In the genomic region with DNA sequence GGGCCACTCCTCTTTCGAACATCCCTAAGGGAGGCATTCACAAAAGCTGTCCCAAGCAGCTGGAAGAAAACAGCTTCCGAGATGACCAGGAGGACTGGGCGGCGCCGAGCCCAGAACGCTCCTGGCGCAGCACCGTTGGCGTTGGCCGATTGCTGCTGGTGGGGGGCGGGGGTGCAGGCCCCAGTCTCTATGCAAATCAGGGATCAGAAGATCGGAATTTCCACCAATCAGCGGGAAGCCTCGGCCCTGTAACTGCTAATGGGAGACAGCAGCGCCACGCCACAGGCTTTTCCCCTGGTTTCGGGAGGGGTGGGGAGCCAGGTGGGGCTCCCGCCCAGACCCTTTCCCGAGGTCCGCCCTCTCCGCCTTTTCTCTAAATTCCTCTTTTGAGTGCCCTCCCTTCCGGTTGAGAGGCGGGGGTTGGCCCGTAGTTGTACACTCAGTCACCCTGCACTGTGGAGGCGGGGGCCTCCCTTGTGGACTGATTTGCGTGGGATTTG, we compare ENCODE assay signal across 8 cellular contexts. TPM values are rescaled to one million over a fixed set of nuclear protein-coding genes. Genes with fewer than 3 reads are reported as not detected.
DNase-seq lines count a peak whose midpoint lies in the region; ATAC-seq, FAIRE-seq and TF ChIP-seq lines count a peak whose summit lies in the region.

No MANE protein-coding gene starts in this region.

- 15% methylated on average over 10 of the region's 26 CpGs; no CpG with 5 or more reads in 1 of the 2 experiments for WGBS in IMR-90 (ENCODE audit: extremely low coverage in 2 of 2, insufficient read length in 1 of 2), 2 experiments
- WGBS in right cardiac atrium = 18% methylated on average over 26 of the region's 26 CpGs
- 12% methylated on average over 26 of the region's 26 CpGs for WGBS in prostate gland

- peak overlapping the region; percentile 38; the same call in 1 of the 2 replicates for H2BK20ac ChIP-seq in IMR-90 (ENCODE audit: low read depth, low read length)

- H3K4ac ChIP-seq in IMR-90 (ENCODE audit: low read depth, low read length) = peak overlapping the region; percentile 76

- DNase-seq in GM12891 (ENCODE audit: insufficient read length, low spot score) = no peak
- peak; percentile 83 for DNase-seq in IMR-90
- peak; percentile 89 for DNase-seq in amniotic epithelial cell (ENCODE audit: low read depth)
- peak; percentile 91 to 95 (median 94) for DNase-seq in right cardiac atrium
- DNase-seq in prostate gland (ENCODE audit: low spot score) = peak; percentile 94
- DNase-seq in SKM-1 treated with dmso at 0.1 percent for 144 hours (lab: John Stamatoyannopoulos, UW; ENCODE audit: unreplicated experiment) = no peak

- H2BK5ac ChIP-seq in IMR-90 (ENCODE audit: low read depth, low read length, poor library complexity, severe bottlenecking) = peak overlapping the region; percentile 62

- TF ChIP-seq POLR2A in GM12891 (IDR thresholded peaks at IDR 0.05; ENCODE audit: low read depth, low read length) (no peak), IMR-90 (IDR thresholded peaks at IDR 0.05; ENCODE audit: low read depth, low read length) (no peak), prostate gland (IDR thresholded peaks at IDR 0.05) (peak; percentile 81)

- in situ Hi-C loops in IMR-90 (cut with MboI; ENCODE audit: low sequenced_read_pairs) = no loop called here

- peak overlapping the region; percentile 11; the same call in 1 of the 2 replicates for H3K4me3 ChIP-seq in IMR-90 (ENCODE audit: insufficient read depth, low read depth, low read length)
- peak overlapping the region; percentile 0 for H3K4me3 ChIP-seq in right cardiac atrium (ENCODE audit: low read length)
- H3K4me3 ChIP-seq in prostate gland = peak overlapping the region; percentile 12 to 16

- H3K27me3 ChIP-seq in IMR-90 (ENCODE audit: control insufficient read depth, insufficient read depth, low read length) = no peaks in the 10 kb centered on the region
- H3K27me3 ChIP-seq in right cardiac atrium (ENCODE audit: control insufficient read depth, insufficient read depth) = no peaks in the 10 kb centered on the region
- H3K27me3 ChIP-seq in prostate gland (replicated peaks; ENCODE audit: insufficient read depth) = no peaks in the 10 kb centered on the region

- peaks cover 5% of the 10 kb centered on the region; the same call in 1 of the 2 replicates for H3K36me3 ChIP-seq in IMR-90 (ENCODE audit: control insufficient read depth, insufficient read depth, low read length)
- H3K36me3 ChIP-seq in prostate gland = no peaks in the 10 kb centered on the region

- peak overlapping the region; percentile 60 for H2AK9ac ChIP-seq in IMR-90 (replicated peaks; ENCODE audit: low read depth, low read length, poor library complexity)

- peak overlapping the region; percentile 81 for H3K14ac ChIP-seq in IMR-90 (replicated peaks; ENCODE audit: low read depth, low read length)

- no peak for TF ChIP-seq CTCF in IMR-90 (conservative IDR thresholded peaks at IDR 0.05; ENCODE audit: low read depth, low read length)
- peak in 2 of 4 experiments; percentile 28 to 33 for TF ChIP-seq CTCF in prostate gland (IDR thresholded peaks at IDR 0.05)

- H2AFZ ChIP-seq in IMR-90 (replicated peaks; ENCODE audit: low read length, poor library complexity) = peak overlapping the region; percentile 93

- H3K9me1 ChIP-seq in IMR-90 (ENCODE audit: insufficient read depth, low read length) = peaks cover 11% of the 10 kb centered on the region

- dilution Hi-C loops in IMR-90 (cut with HindIII; ENCODE audit: low sequenced_read_pairs, unreplicated experiment) = no loop called here

- no TSS peak for BruUV-seq in IMR-90 (replicated peaks; lab: Mats Ljungman, UMichigan)

- H3K18ac ChIP-seq in IMR-90 (ENCODE audit: low read depth, low read length) = peak overlapping the region; percentile 59; the same call in 1 of the 2 replicates

- no peaks in the 10 kb centered on the region for H3K9me3 ChIP-seq in IMR-90 (ENCODE audit: control insufficient read depth, insufficient read depth, low read length)
- H3K9me3 ChIP-seq in right cardiac atrium (ENCODE audit: control insufficient read depth, low read length) = no peaks in the 10 kb centered on the region
- no peaks in the 10 kb centered on the region for H3K9me3 ChIP-seq in prostate gland

- POLR2A ChIA-PET in IMR-90 (lab: Charles Lee; ENCODE audit: unreplicated experiment) = no interaction called here

- peak overlapping the region; percentile 78; the same call in 1 of the 2 replicates for H4K5ac ChIP-seq in IMR-90 (ENCODE audit: low read depth, low read length)

- peak overlapping the region; percentile 51 for H2BK120ac ChIP-seq in IMR-90 (ENCODE audit: low read depth, low read length)

- peak overlapping the region; percentile 64 for H3K4me2 ChIP-seq in IMR-90 (ENCODE audit: low read depth, low read length)

- H4K91ac ChIP-seq in IMR-90 (ENCODE audit: insufficient read depth, low read depth, low read length) = peak overlapping the region; percentile 70

- ATAC-seq in IMR-90 (ENCODE audit: low read depth) (peak; percentile 78), right cardiac atrium (peak; percentile 92 to 93), GM18520 (IDR thresholded peaks at IDR 0.05; ENCODE audit: unreplicated experiment) (no peak), GM19467 (IDR thresholded peaks at IDR 0.05; ENCODE audit: unreplicated experiment) (no peak)

- H2BK15ac ChIP-seq in IMR-90 (ENCODE audit: low read depth, low read length) = peak overlapping the region; percentile 45; the same call in 1 of the 3 replicates

- intact Hi-C loops in IMR-90 (cut with micrococcal nuclease) (no loop called here), right cardiac atrium (cut with DNase I) (no loop called here), prostate gland (cut with DNase I) (no loop called here)

- H3K4me1 ChIP-seq in IMR-90 (ENCODE audit: control insufficient read depth, insufficient read depth, low read length) (peaks cover 12% of the 10 kb centered on the region), right cardiac atrium (ENCODE audit: control insufficient read depth, insufficient read depth, low read length) (peaks cover 2% of the 10 kb centered on the region), prostate gland (replicated peaks) (no peaks in the 10 kb centered on the region)

- H4K8ac ChIP-seq in IMR-90 (ENCODE audit: low read depth in 2 of 2, low read length in 2 of 2) = peak overlapping the region; percentile 27 to 95

- no peaks in the 10 kb centered on the region for H3K79me1 ChIP-seq in IMR-90 (ENCODE audit: low read depth in 1 of 2, low read length in 2 of 2)

- FAIRE-seq in GM12891 (lab: Jason Lieb, UNC) = peak; percentile 90

- TF ChIP-seq RAD21 in IMR-90 (IDR thresholded peaks at IDR 0.05; ENCODE audit: low read length) = no peak

- CTCF ChIA-PET in IMR-90 (lab: Yijun Ruan, JAX) = no interaction called here

- no peaks in the 10 kb centered on the region; the same call in 1 of the 2 replicates for H4K20me1 ChIP-seq in IMR-90 (ENCODE audit: insufficient read depth, low read length)

- peak overlapping the region; percentile 49; the same call in 1 of the 2 replicates for H3K9ac ChIP-seq in IMR-90 (ENCODE audit: low read depth, low read length)

- H3K56ac ChIP-seq in IMR-90 (ENCODE audit: extremely low read depth, insufficient read depth, low read length) = peak overlapping the region; percentile 50; the same call in 1 of the 2 replicates

- H2AK5ac ChIP-seq in IMR-90 (ENCODE audit: low read depth, low read length) = peak overlapping the region; percentile 76; the same call in 1 of the 2 replicates

- peak overlapping the region; percentile 58 for H3K23ac ChIP-seq in IMR-90 (ENCODE audit: low read depth, low read length)

- H3K27ac ChIP-seq in IMR-90 (ENCODE audit: insufficient read depth, low read length) (peak overlapping the region; percentile 42), right cardiac atrium (ENCODE audit: low read length) (peak overlapping the region; percentile 68), prostate gland (peak overlapping the region; percentile 78 to 83)

TF ChIP-seq in GM12891, 5 proteins besides CTCF, POLR2A, EP300 and RAD21:
- TF ChIP-seq POU2F2 (IDR thresholded peaks at IDR 0.05; ENCODE audit: low read depth, low read length) = peak; percentile 93
- TF ChIP-seq PAX5 (IDR thresholded peaks at IDR 0.05; ENCODE audit: insufficient read depth, low read length, severe bottlenecking) = no peak
- TF ChIP-seq POLR2AphosphoS5 (IDR thresholded peaks at IDR 0.05; ENCODE audit: low read depth, low read length) = 0 out of 2 replicates have a peak, but pooled peaks have one; percentile 36
- TF ChIP-seq SPI1 (IDR thresholded peaks at IDR 0.05; ENCODE audit: low read depth, low read length) = no peak
- TF ChIP-seq TAF1 (IDR thresholded peaks at IDR 0.05; ENCODE audit: low read depth, low read length) = no peak

TF ChIP-seq in IMR-90, 13 proteins besides CTCF, POLR2A, EP300 and RAD21:
- no peak for TF ChIP-seq CEBPB (IDR thresholded peaks at IDR 0.05; ENCODE audit: low read depth, low read length)
- peak; percentile 14; the same call in 1 of the 2 replicates for TF ChIP-seq MAZ (IDR thresholded peaks at IDR 0.05; ENCODE audit: borderline replicate concordance, low read depth, low read length)

RNA-seq across cellular contexts. Expression of a gene that starts 27.0 kb away (rescaled TPM):
- 42.1 TPM for polyA plus RNA-seq in GM12891 (2012; ENCODE audit: low read depth, missing spikeins)
- total RNA-seq in IMR-90 (2012; rRNA removed) (25.8 and 26.0 TPM in 2 replicates), right cardiac atrium (10 to 100 TPM; 38.0 to 53.2 (median 42.3) TPM), prostate gland (10 to 100 TPM; 29.1 to 34.9 TPM)
- polyA plus RNA-seq in IMR-90 (2012; rRNA removed) (25.9 and 30.5 TPM in 2 replicates), right cardiac atrium (37.0 TPM)
- polyA plus RNA-seq in IMR-90 (2012; cell fraction: cytosol; rRNA removed) = 16.8 and 25.4 TPM in 2 replicates
- polyA plus RNA-seq in IMR-90 (2012; cell fraction: nucleus; rRNA removed; ENCODE audit: low replicate concordance) = 11.2 and 17.5 TPM in 2 replicates

RNA-seq across cellular contexts. Expression of a gene that starts 56.2 kb away (rescaled TPM):
- 104 TPM for polyA plus RNA-seq in GM12891 (2012; ENCODE audit: low read depth, missing spikeins)
- 440 and 446 TPM in 2 replicates for total RNA-seq in IMR-90 (2012; rRNA removed)
- 179 and 203 TPM in 2 replicates for polyA plus RNA-seq in IMR-90 (2012; rRNA removed)
- 129 and 134 TPM in 2 replicates for polyA plus RNA-seq in IMR-90 (2012; cell fraction: cytosol; rRNA removed)
- polyA plus RNA-seq in IMR-90 (2012; cell fraction: nucleus; rRNA removed; ENCODE audit: low replicate concordance) = 177 and 240 TPM in 2 replicates
- total RNA-seq in right cardiac atrium = 100 to 1,000 TPM in 3 of 4 donors, 10 to 100 TPM in 1; 76.3 to 133 (median 108) TPM
- 83.2 TPM for polyA plus RNA-seq in right cardiac atrium
- 100 to 1,000 TPM; 143 to 220 TPM for total RNA-seq in prostate gland

Comparison
In these comparisons a context has a peak if more than half of its experiments do, and no peak if none do; other contexts are left out.
1. DNase-seq: peak in IMR-90 (single experiment), amniotic epithelial cell (single experiment), right cardiac atrium (3 of 3) and prostate gland (single experiment); none in GM12891 (single experiment) and SKM-1 treated with dmso at 0.1 percent for 144 hours (single experiment).
2. ATAC-seq: peak in IMR-90 (single experiment) and right cardiac atrium (2 of 2); none in GM18520 (single experiment) and GM19467 (single experiment).
3. Peak in every context shown above with its lines, with median percentiles within 50 percentile points of each other: H3K27ac ChIP-seq and H3K4me3 ChIP-seq.